13 cellular contexts compared by ENCODE assay signal in the genomic region with DNA sequence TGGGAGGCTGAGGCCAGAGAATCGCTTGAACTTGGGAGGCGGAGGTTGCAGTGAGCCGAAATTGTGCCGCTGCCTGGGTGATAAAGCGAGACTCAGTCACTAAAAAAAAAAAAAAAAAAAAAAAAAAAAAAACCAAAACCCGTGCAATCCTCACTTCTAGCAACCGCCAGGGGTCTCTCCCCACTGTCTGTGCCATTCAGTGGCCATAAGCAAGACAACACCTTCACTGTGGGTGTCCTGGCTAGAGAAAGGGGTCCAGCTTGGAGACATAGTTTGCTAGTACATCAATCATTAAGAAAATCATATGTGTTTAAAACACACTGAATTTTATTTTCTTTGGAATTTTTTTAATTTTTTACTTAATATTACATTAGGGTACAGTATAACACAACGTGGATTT.
DNase-seq lines count a peak whose midpoint lies in the region; ATAC-seq, FAIRE-seq and TF ChIP-seq lines count a peak whose summit lies in the region.
"Had no signal": no experiment of that assay in that cellular context is flagged by ENCODE, and none has a peak within 500 bp of the region (broad histone marks: within the 10 kb centered on the region; RNA-seq: fewer than 3 reads in every experiment).

No MANE protein-coding gene starts in this region.

- CTCF ChIA-PET in A549 (lab: Yijun Ruan, JAX) = interaction anchor here (0.6 to 2.7 kb wide), 18 partner anchors 10 to 440 kb away, joined by 3 to 13 read pairs (median 6); no protein-coding TSS in a partner anchor

- DNase-seq in A549 (ENCODE audit: low read depth in 1 of 2, low spot score in 1 of 2) (peak in 1 of 2 experiments; percentile 42), GM12864 (ENCODE audit: low read depth) (no peak), NCI-H69 (lab: John Stamatoyannopoulos, UW) (peak; percentile 5), cerebellar cortex (ENCODE audit: low spot score) (peak; percentile 24), osteocyte (ENCODE audit: extremely low spot score, unreplicated experiment) (no peak)
- DNase-seq: C1 segment of cervical spinal cord, natural killer cell, NCI-H2029 treated with DMSO at 0.1 percent for 48 hours had no signal

- H3K36me3 Mint-ChIP-seq in osteocyte (ENCODE audit: unreplicated experiment) = no peaks in the 10 kb centered on the region
- H3K36me3 Mint-ChIP-seq: natural killer cell had no signal

- ATAC-seq in A549 = peak in 1 of 2 experiments; percentile 72; a peak in 3 of 6 replicates
- no peak for ATAC-seq in HG03108 (IDR thresholded peaks at IDR 0.05; ENCODE audit: unreplicated experiment)
- no peak for ATAC-seq in GM19023 (IDR thresholded peaks at IDR 0.05; ENCODE audit: unreplicated experiment)
- no peak for ATAC-seq in HG02798 (IDR thresholded peaks at IDR 0.05; ENCODE audit: poor library complexity, unreplicated experiment)

- H3K4me1 Mint-ChIP-seq in osteocyte (ENCODE audit: unreplicated experiment) = no peaks in the 10 kb centered on the region
- H3K4me1 Mint-ChIP-seq: natural killer cell had no signal

- no peak for TF ChIP-seq RAD21 in A549 (conservative IDR thresholded peaks at IDR 0.05 in 1 of 2, IDR thresholded peaks at IDR 0.05 in 1 of 2)

- no peaks in the 10 kb centered on the region for H3K9me3 Mint-ChIP-seq in osteocyte (ENCODE audit: unreplicated experiment)
- H3K9me3 Mint-ChIP-seq: activated T-cell treated with anti-CD3 and anti-CD28 coated beads, Interleukin-2, amount 50 U/mL, for 72 hours; natural killer cell had no signal

- H3K9me3 ChIP-seq in A549 = no peaks in the 10 kb centered on the region

- POLR2A ChIA-PET in A549 (lab: Yijun Ruan, JAX) = no interaction called here

- no peak for TF ChIP-seq POLR2A in A549 (IDR thresholded peaks at IDR 0.05; ENCODE audit: low read length)

- H3K27ac ChIP-seq in A549 = no peak overlapping the region
- H3K27ac ChIP-seq: cardiac muscle cell had no signal

- peaks cover 38% of the 10 kb centered on the region for H3K27me3 Mint-ChIP-seq in osteocyte (ENCODE audit: unreplicated experiment)

- no peak for FAIRE-seq in A549 (lab: Jason Lieb, UNC)

- H3K27ac Mint-ChIP-seq in osteocyte (ENCODE audit: unreplicated experiment) = no peak overlapping the region
- H3K27ac Mint-ChIP-seq: activated T-cell treated with anti-CD3 and anti-CD28 coated beads, Interleukin-2, amount 50 U/mL, for 72 hours; natural killer cell had no signal

- no peak overlapping the region for H3K4me3 Mint-ChIP-seq in osteocyte (ENCODE audit: unreplicated experiment)
- H3K4me3 Mint-ChIP-seq: activated T-cell treated with anti-CD3 and anti-CD28 coated beads, Interleukin-2, amount 50 U/mL, for 72 hours; natural killer cell had no signal

- TF ChIP-seq EP300 in A549 (IDR thresholded peaks at IDR 0.05) = no peak

- WGBS in A549 (ENCODE audit: missing lambda C conversion rate) = 55% methylated on average over 8 of the region's 8 CpGs

- H3K4me3 ChIP-seq in A549 = no peak overlapping the region
- H3K4me3 ChIP-seq in GM12864 (ENCODE audit: low read depth, low read length) = no peak overlapping the region
- H3K4me3 ChIP-seq: cardiac muscle cell had no signal

- H3K4me1 ChIP-seq in A549 = peaks cover 11% of the 10 kb centered on the region; the same call in 1 of the 3 replicates

- 0 out of 3 replicates have a peak overlapping the region, but pooled peaks have one; percentile 41 for H3K4me2 ChIP-seq in A549

- TF ChIP-seq CTCF in A549 (IDR thresholded peaks at IDR 0.05) = no peak
- peak; percentile 55 for TF ChIP-seq CTCF in GM12864 (IDR thresholded peaks at IDR 0.05; ENCODE audit: low read depth, low read length, missing control alignments)
- no peak for TF ChIP-seq CTCF in osteocyte (IDR thresholded peaks at IDR 0.05)

TF ChIP-seq in A549, 52 proteins besides CTCF, POLR2A, EP300 and RAD21:
- TF ChIP-seq, protein P1, sequence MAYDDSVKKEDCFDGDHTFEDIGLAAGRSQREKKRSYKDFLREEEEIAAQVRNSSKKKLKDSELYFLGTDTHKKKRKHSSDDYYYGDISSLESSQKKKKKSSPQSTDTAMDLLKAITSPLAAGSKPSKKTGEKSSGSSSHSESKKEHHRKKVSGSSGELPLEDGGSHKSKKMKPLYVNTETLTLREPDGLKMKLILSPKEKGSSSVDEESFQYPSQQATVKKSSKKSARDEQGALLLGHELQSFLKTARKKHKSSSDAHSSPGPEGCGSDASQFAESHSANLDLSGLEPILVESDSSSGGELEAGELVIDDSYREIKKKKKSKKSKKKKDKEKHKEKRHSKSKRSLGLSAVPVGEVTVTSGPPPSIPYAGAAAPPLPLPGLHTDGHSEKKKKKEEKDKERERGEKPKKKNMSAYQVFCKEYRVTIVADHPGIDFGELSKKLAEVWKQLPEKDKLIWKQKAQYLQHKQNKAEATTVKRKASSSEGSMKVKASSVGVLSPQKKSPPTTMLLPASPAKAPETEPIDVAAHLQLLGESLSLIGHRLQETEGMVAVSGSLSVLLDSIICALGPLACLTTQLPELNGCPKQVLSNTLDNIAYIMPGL (CRISPR knock-in tag; IDR thresholded peaks at IDR 0.05; ENCODE audit: borderline replicate concordance) = no peak
- TF ChIP-seq HOXA7 (CRISPR knock-in tag; IDR thresholded peaks at IDR 0.05) (no peak), FOSL2 (IDR thresholded peaks at IDR 0.05) (no peak), FOSL2 (CRISPR knock-in tag; IDR thresholded peaks at IDR 0.05) (no peak)
TF ChIP-seq in A549: peak in this region for 0.

Comparison
In these comparisons a context has a peak if more than half of its experiments do, and no peak if none do; other contexts are left out.
1. DNase-seq: peak in NCI-H69 (single experiment) and cerebellar cortex (single experiment); none in GM12864 (single experiment) and osteocyte (single experiment).